Comparison of ENCODE assay signal across 8 cellular contexts in genomic region chr15:82139823-82140268, GRCh38.
DNase-seq lines count a peak whose midpoint lies in the region; ATAC-seq, FAIRE-seq and TF ChIP-seq lines count a peak whose summit lies in the region.

No MANE protein-coding gene starts in this region.

- H3K18ac ChIP-seq in H9 (ENCODE audit: insufficient read length, low read depth, low read length) (no peak overlapping the region), neuronal stem cell (ENCODE audit: low read length) (no peak overlapping the region)

- CTCF ChIA-PET in PC-3 (lab: Charles Lee): interaction anchor here (2.5 kb wide), 1 partner anchor 32 kb away, joined by 26 read pairs; no protein-coding TSS in a partner anchor
- CTCF ChIA-PET in endothelial cell of umbilical vein (lab: Charles Lee): interaction anchor here (0.5 to 2.6 kb wide), 16 partner anchors 9 to 326 kb away, joined by 3 to 63 read pairs (median 4); partner anchors contain the start of gene MEX3B

- H4K8ac ChIP-seq in H9 (replicated peaks; ENCODE audit: insufficient read length, low read depth, low read length): no peak overlapping the region
- no peak overlapping the region for H4K8ac ChIP-seq in neuronal stem cell (ENCODE audit: low read depth, low read length)

- H2BK120ac ChIP-seq in H9 (ENCODE audit: low read depth, low read length, poor library complexity, severe bottlenecking) (no peak overlapping the region), neuronal stem cell (ENCODE audit: low read depth, low read length) (no peak overlapping the region)

- peak; percentile 84 for FAIRE-seq in endothelial cell of umbilical vein (lab: Jason Lieb, UNC)

- no peaks in the 10 kb centered on the region for H3K9me2 ChIP-seq in PC-3 (replicated peaks; ENCODE audit: low read length)

- DNase-seq in BE2C (no peak), H9 (no peak), PC-3 (peak; percentile 69), endothelial cell of umbilical vein (ENCODE audit: low read depth, low spot score) (peak; percentile 69), neuronal stem cell (ENCODE audit: low spot score) (peak; percentile 38), activated T-cell treated with anti-CD3 and anti-CD28 coated beads for 4 hours (no peak)
- no peak for DNase-seq in activated CD8-positive, alpha-beta memory T cell treated with anti-CD3 and anti-CD28 coated beads for 24 hours

- dilution Hi-C loops in endothelial cell of umbilical vein (cut with MboI; ENCODE audit: extremely low pct_ligation_motif_present, low sequenced_read_pairs): no loop called here

- no peak overlapping the region for H2BK12ac ChIP-seq in H9 (ENCODE audit: insufficient read length, low read depth, low read length)
- H2BK12ac ChIP-seq in neuronal stem cell (ENCODE audit: low read length): no peak overlapping the region

- no peak for TF ChIP-seq POLR2A in endothelial cell of umbilical vein (IDR thresholded peaks at IDR 0.05; ENCODE audit: low read depth, low read length)

- H3K79me1 ChIP-seq in H9 (ENCODE audit: insufficient read depth, low read depth, low read length, poor library complexity, severe bottlenecking): no peaks in the 10 kb centered on the region
- no peaks in the 10 kb centered on the region for H3K79me1 ChIP-seq in neuronal stem cell (ENCODE audit: low read depth, low read length)

- no peak overlapping the region for H4K5ac ChIP-seq in H9 (ENCODE audit: insufficient read length, low read depth, low read length)

- POLR2A ChIA-PET in PC-3 (lab: Charles Lee; ENCODE audit: unreplicated experiment): no interaction called here
- POLR2A ChIA-PET in endothelial cell of umbilical vein (lab: Charles Lee): no interaction called here

- no peaks in the 10 kb centered on the region for H4K20me1 ChIP-seq in H9 (ENCODE audit: control insufficient read depth, insufficient read depth, insufficient read length)
- no peaks in the 10 kb centered on the region for H4K20me1 ChIP-seq in PC-3 (ENCODE audit: low read length)
- no peaks in the 10 kb centered on the region for H4K20me1 ChIP-seq in endothelial cell of umbilical vein (replicated peaks; ENCODE audit: control insufficient read depth, extremely low read depth, insufficient read depth, low read length)

- H3K14ac ChIP-seq in H9 (ENCODE audit: insufficient read depth, low read length): no peak overlapping the region
- no peak overlapping the region for H3K14ac ChIP-seq in neuronal stem cell (ENCODE audit: low read length)

- peaks cover 0 to 2% of the 10 kb centered on the region in 2 experiments; a peak in 1 of 4 replicates for H3K4me1 Mint-ChIP-seq in H9

- no peak overlapping the region for H3K4ac ChIP-seq in H9 (ENCODE audit: low read depth, low read length)
- H3K4ac ChIP-seq in neuronal stem cell (ENCODE audit: low read length): no peak overlapping the region

- H3K9me1 ChIP-seq in endothelial cell of umbilical vein (replicated peaks; ENCODE audit: control insufficient read depth, extremely low read depth, insufficient read depth, low read length): no peaks in the 10 kb centered on the region

- H2AK5ac ChIP-seq in H9 (ENCODE audit: insufficient read length, low read length) (no peak overlapping the region), neuronal stem cell (ENCODE audit: low read depth, low read length) (no peak overlapping the region)

- WGBS in H9 (ENCODE audit: extremely low coverage, insufficient read length, low lambda C conversion rate): no CpG with 5 or more reads among the region's 5 CpGs
- WGBS in neuronal stem cell (ENCODE audit: extremely low coverage in 2 of 2, insufficient read length in 2 of 2, insufficient replicate concordance in 1 of 2), 2 donors: no CpG with 5 or more reads among the region's 5 CpGs

- no peaks in the 10 kb centered on the region for H3K9me3 ChIP-seq in BE2C
- no peaks in the 10 kb centered on the region for H3K9me3 ChIP-seq in H9 (ENCODE audit: control insufficient read depth, low read depth, low read length)
- H3K9me3 ChIP-seq in PC-3 (ENCODE audit: low read length): no peaks in the 10 kb centered on the region
- H3K9me3 ChIP-seq in endothelial cell of umbilical vein (replicated peaks; ENCODE audit: control insufficient read depth, insufficient read depth, low read length): no peaks in the 10 kb centered on the region
- no peaks in the 10 kb centered on the region for H3K9me3 ChIP-seq in neuronal stem cell (replicated peaks in 1 of 2; ENCODE audit: control insufficient read depth in 2 of 2, insufficient read depth in 1 of 2, low read depth in 1 of 2, low read length in 2 of 2)

- H2AFZ ChIP-seq in H9 (ENCODE audit: low read length) (no peak overlapping the region), PC-3 (ENCODE audit: low read length) (peak overlapping the region; percentile 59), endothelial cell of umbilical vein (ENCODE audit: low read depth, low read length) (peak overlapping the region; percentile 67), neuronal stem cell (ENCODE audit: low read length) (peak overlapping the region; percentile 32)

- no peaks in the 10 kb centered on the region for H3K23me2 ChIP-seq in H9 (ENCODE audit: insufficient read length, low read depth, low read length, poor library complexity, severe bottlenecking)

- intact Hi-C loops in PC-3 (cut with micrococcal nuclease): loop anchor here (1.0 kb wide), 1 partner anchor 32 kb away; no protein-coding TSS in a partner anchor
- intact Hi-C loops in endothelial cell of umbilical vein (cut with micrococcal nuclease): loop anchor here (1.0 to 10.0 kb wide), 3 partner anchors 32 to 1145 kb away; no protein-coding TSS in a partner anchor

- no peaks in the 10 kb centered on the region; the same call in 1 of the 2 replicates for H3K36me3 ChIP-seq in BE2C
- H3K36me3 ChIP-seq in PC-3 (ENCODE audit: low read depth, low read length): no peaks in the 10 kb centered on the region
- H3K36me3 ChIP-seq in endothelial cell of umbilical vein (ENCODE audit: control insufficient read depth in 2 of 2, extremely low read depth in 1 of 2, insufficient read depth in 2 of 2, low read length in 2 of 2): peaks cover 2 to 5% of the 10 kb centered on the region in 2 experiments
- peaks cover 9 to 54% of the 10 kb centered on the region in 2 donors for H3K36me3 ChIP-seq in neuronal stem cell (replicated peaks in 1 of 2; ENCODE audit: control insufficient read depth in 2 of 2, insufficient read depth in 2 of 2, low read length in 2 of 2)

- H3K79me2 ChIP-seq in H9 (ENCODE audit: insufficient read depth, low read length): no peaks in the 10 kb centered on the region
- H3K79me2 ChIP-seq in PC-3 (ENCODE audit: low read length): no peaks in the 10 kb centered on the region
- no peaks in the 10 kb centered on the region for H3K79me2 ChIP-seq in endothelial cell of umbilical vein (ENCODE audit: control insufficient read depth, insufficient read depth, low read length)

- TF ChIP-seq CTCF in BE2C (IDR thresholded peaks at IDR 0.05; ENCODE audit: low read depth, low read length) (peak; percentile 83), H9 (conservative IDR thresholded peaks at IDR 0.05) (peak; percentile 79), PC-3 (conservative IDR thresholded peaks at IDR 0.05; ENCODE audit: low read depth, low read length) (peak; percentile 82), endothelial cell of umbilical vein (IDR thresholded peaks at IDR 0.05; ENCODE audit: extremely low read depth in 1 of 2, insufficient read depth in 1 of 2, low read depth in 1 of 2, low read length in 2 of 2) (peak; percentile 51 to 54)

- H2BK15ac ChIP-seq in H9 (ENCODE audit: low read depth, low read length) (no peak overlapping the region), neuronal stem cell (ENCODE audit: low read length) (no peak overlapping the region)

- no peaks in the 10 kb centered on the region for H3K9me3 Mint-ChIP-seq in H9

- H3K4me2 ChIP-seq in H9 (ENCODE audit: insufficient read depth, insufficient read length, low read length) (no peak overlapping the region), PC-3 (ENCODE audit: low read length) (0 out of 2 replicates have a peak overlapping the region, but pooled peaks have one; percentile 7), endothelial cell of umbilical vein (ENCODE audit: insufficient read depth, low read length) (no peak overlapping the region), neuronal stem cell (ENCODE audit: insufficient read depth, low read length, poor library complexity, severe bottlenecking) (no peak overlapping the region)

- peak overlapping the region in 2 of 3 experiments; percentile 12 to 20; a peak in 1 of 7 replicates for H3K27ac Mint-ChIP-seq in H9

- H2BK5ac ChIP-seq in H9 (ENCODE audit: insufficient read length, low read length): no peak overlapping the region
- H2BK5ac ChIP-seq in neuronal stem cell (ENCODE audit: low read length): no peak overlapping the region

- H3K36me3 Mint-ChIP-seq in H9 (ENCODE audit: insufficient read depth in 1 of 3, low read depth in 3 of 3): peaks cover 4 to 19% (median 11%) of the 10 kb centered on the region in 3 experiments; a peak in 6 of 7 replicates

- H3K27me3 Mint-ChIP-seq in H9 (ENCODE audit: low read depth): no peaks in the 10 kb centered on the region

- H3K4me3 ChIP-seq in BE2C (ENCODE audit: low read depth, low read length): no peak overlapping the region
- H3K4me3 ChIP-seq in PC-3 (ENCODE audit: low read length): no peak overlapping the region
- H3K4me3 ChIP-seq in endothelial cell of umbilical vein (replicated peaks in 1 of 3; ENCODE audit: insufficient read depth in 1 of 3, low read depth in 1 of 3, low read length in 3 of 3): no peak overlapping the region
- H3K4me3 ChIP-seq in neuronal stem cell (ENCODE audit: low read length in 2 of 2): no peak overlapping the region

- no peak overlapping the region for H3K27ac ChIP-seq in H9 (ENCODE audit: insufficient read length, low read depth, low read length)
- no peak overlapping the region for H3K27ac ChIP-seq in PC-3 (ENCODE audit: low read length)
- peak overlapping the region; percentile 30 for H3K27ac ChIP-seq in endothelial cell of umbilical vein (ENCODE audit: insufficient read depth, low read depth, low read length)
- no peak overlapping the region for H3K27ac ChIP-seq in neuronal stem cell (replicated peaks; ENCODE audit: low read length)

- H4K91ac ChIP-seq in H9 (ENCODE audit: insufficient read length, low read depth, low read length) (no peak overlapping the region), neuronal stem cell (ENCODE audit: low read depth, low read length, poor library complexity) (no peak overlapping the region)

- no peak overlapping the region for H3K4me3 Mint-ChIP-seq in H9

- H3F3A ChIP-seq in PC-3 (ENCODE audit: low read length, unreplicated experiment): no peaks in the 10 kb centered on the region

- no TSS peak for BruUV-seq in PC-3 (replicated peaks; lab: Mats Ljungman, UMichigan)
- no TSS peak for BruUV-seq in endothelial cell of umbilical vein (replicated peaks; lab: Mats Ljungman, UMichigan)

- H2BK20ac ChIP-seq in H9 (ENCODE audit: low read depth, low read length, poor library complexity, severe bottlenecking): no peak overlapping the region

- H3T11ph ChIP-seq in H9 (ENCODE audit: low read length): no peak overlapping the region

- H3K27me3 ChIP-seq in BE2C (no peaks in the 10 kb centered on the region), H9 (ENCODE audit: insufficient read depth, low read length) (no peaks in the 10 kb centered on the region), PC-3 (ENCODE audit: low read length) (no peaks in the 10 kb centered on the region), endothelial cell of umbilical vein (ENCODE audit: control insufficient read depth in 2 of 2, insufficient read depth in 2 of 2, low read length in 2 of 2) (no peaks in the 10 kb centered on the region), neuronal stem cell (ENCODE audit: control insufficient read depth in 3 of 3, insufficient read depth in 3 of 3, low read depth in 1 of 3, low read length in 3 of 3) (no peaks in the 10 kb centered on the region)

- peaks cover 4% of the 10 kb centered on the region; the same call in 1 of the 2 replicates for H3K4me1 ChIP-seq in BE2C
- no peaks in the 10 kb centered on the region for H3K4me1 ChIP-seq in H9 (ENCODE audit: insufficient read depth, low read length)
- H3K4me1 ChIP-seq in PC-3 (ENCODE audit: insufficient read depth, low read length): peaks cover 19% of the 10 kb centered on the region
- H3K4me1 ChIP-seq in endothelial cell of umbilical vein (ENCODE audit: control insufficient read depth, extremely low read depth, insufficient read depth, low read length): peaks cover 14% of the 10 kb centered on the region
- H3K4me1 ChIP-seq in neuronal stem cell (ENCODE audit: control insufficient read depth in 2 of 2, insufficient read depth in 1 of 2, low read depth in 1 of 2, low read length in 2 of 2): peaks cover 0 to 2% of the 10 kb centered on the region in 2 donors

- ATAC-seq in PC-3 (no peak), GM19455 (IDR thresholded peaks at IDR 0.05; ENCODE audit: unreplicated experiment) (no peak)

- no peak overlapping the region for H3K9ac ChIP-seq in H9 (ENCODE audit: extremely low read depth, insufficient read length, low read length)
- no peak overlapping the region for H3K9ac ChIP-seq in PC-3 (ENCODE audit: low read length)
- no peak overlapping the region for H3K9ac ChIP-seq in endothelial cell of umbilical vein (replicated peaks; ENCODE audit: extremely low read depth, insufficient read depth, low read length)
- H3K9ac ChIP-seq in neuronal stem cell (ENCODE audit: low read depth, low read length, poor library complexity): no peak overlapping the region

- H3K56ac ChIP-seq in H9 (ENCODE audit: insufficient read length, low read depth, low read length): no peak overlapping the region

- H3K23ac ChIP-seq in H9 (ENCODE audit: insufficient read length, low read depth, low read length) (no peak overlapping the region), neuronal stem cell (ENCODE audit: low read depth, low read length, poor library complexity) (no peak overlapping the region)

Comparison
In these comparisons a context has a peak if more than half of its experiments do, and no peak if none do; other contexts are left out.
1. DNase-seq: peak in PC-3 (single experiment), endothelial cell of umbilical vein (single experiment) and neuronal stem cell (single experiment); none in BE2C (single experiment), H9 (single experiment), activated T-cell treated with anti-CD3 and anti-CD28 coated beads for 4 hours (single experiment) and activated CD8-positive, alpha-beta memory T cell treated with anti-CD3 and anti-CD28 coated beads for 24 hours (single experiment).
2. Peak in every context shown above with its lines, with median percentiles within 50 percentile points of each other: CTCF ChIP-seq.